ENCODE assay signal across 8 cellular contexts in the genomic region with DNA sequence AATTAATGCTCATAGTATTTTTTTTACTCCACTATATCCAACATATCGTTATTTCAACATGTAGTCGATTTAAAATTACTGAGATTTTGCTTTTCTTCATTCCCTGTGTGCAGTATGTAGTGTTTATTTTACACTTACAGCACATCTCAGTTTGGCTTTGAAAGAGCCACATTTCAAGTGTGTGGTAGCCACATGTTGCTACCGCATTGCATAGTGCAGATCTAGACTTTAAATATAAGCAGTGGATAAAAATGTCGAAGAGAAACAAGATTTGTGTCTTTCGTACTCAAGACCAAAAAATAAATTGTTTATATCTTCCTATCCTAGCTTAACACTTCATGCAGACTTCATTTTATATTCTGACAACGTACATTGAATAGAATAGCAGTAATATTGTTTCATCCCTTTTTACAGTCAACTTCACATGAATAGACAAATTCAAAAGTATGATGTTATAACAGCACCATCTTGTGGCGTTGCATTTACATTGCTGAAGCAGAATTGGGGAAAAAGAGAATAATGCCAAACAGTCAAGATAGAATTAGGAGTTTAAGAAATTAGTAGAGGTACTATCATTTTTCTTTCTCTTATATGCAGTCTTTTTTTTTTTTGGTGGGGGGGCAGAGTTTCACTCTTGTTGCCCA. TPM values are rescaled to one million over a fixed set of nuclear protein-coding genes. Genes with fewer than 3 reads are reported as not detected.
DNase-seq lines count a peak whose midpoint lies in the region; ATAC-seq, FAIRE-seq and TF ChIP-seq lines count a peak whose summit lies in the region.

No MANE protein-coding gene starts in this region.

- no peak overlapping the region for H3K27ac ChIP-seq in smooth muscle cell (ENCODE audit: low read depth)

- H3K9me3 ChIP-seq in smooth muscle cell (replicated peaks; ENCODE audit: low read depth): no peaks in the 10 kb centered on the region

- H4K20me1 ChIP-seq in smooth muscle cell (ENCODE audit: low read depth): no peaks in the 10 kb centered on the region

- TF ChIP-seq CTCF in GM10248 (IDR thresholded peaks at IDR 0.05; ENCODE audit: control extremely low read depth, extremely low read depth, low read depth, missing control alignments) (peak; percentile 49), epithelial cell of esophagus (IDR thresholded peaks at IDR 0.05; ENCODE audit: insufficient read depth, low read depth, low read length, missing control alignments) (peak; percentile 61), smooth muscle cell (IDR thresholded peaks at IDR 0.05; ENCODE audit: borderline replicate concordance, insufficient read depth, poor library complexity, severe bottlenecking) (peak; percentile 64)

- no peak overlapping the region for H2AFZ ChIP-seq in smooth muscle cell (ENCODE audit: low read depth)

- H3K4me2 ChIP-seq in smooth muscle cell: no peak overlapping the region

- no peaks in the 10 kb centered on the region for H3K27me3 ChIP-seq in smooth muscle cell (ENCODE audit: low read depth)

- DNase-seq in GM10248 (ENCODE audit: extremely low spot score): peak; percentile 34
- peak; percentile 10 to 61 for DNase-seq in NCI-H524 (lab: John Stamatoyannopoulos, UW)
- DNase-seq in epithelial cell of esophagus (ENCODE audit: low read depth): peak; percentile 54
- no peak for DNase-seq in smooth muscle cell (lab: John Stamatoyannopoulos, UW; ENCODE audit: unreplicated experiment)
- DNase-seq in activated T-cell treated with anti-CD3 and anti-CD28 coated beads, Interleukin-2, amount 50 U/mL, for 1 hour: no peak

- H3K4me1 ChIP-seq in smooth muscle cell (ENCODE audit: low read depth): no peaks in the 10 kb centered on the region

- POLR2A ChIA-PET in GM10248 (lab: Yijun Ruan, JAX): no interaction called here

- ATAC-seq in GM21529 (IDR thresholded peaks at IDR 0.05; ENCODE audit: unreplicated experiment) (no peak), GM18520 (IDR thresholded peaks at IDR 0.05; ENCODE audit: unreplicated experiment) (no peak)

- CTCF ChIA-PET in GM10248 (lab: Yijun Ruan, JAX): interaction anchor here (1.2 to 2.2 kb wide), 2 partner anchors 63 to 89 kb away, joined by 3 to 12 read pairs; no protein-coding TSS in a partner anchor

- no peaks in the 10 kb centered on the region for H3K79me2 ChIP-seq in smooth muscle cell (ENCODE audit: low read depth)

- H3K36me3 ChIP-seq in smooth muscle cell (ENCODE audit: low read depth): no peaks in the 10 kb centered on the region

- FAIRE-seq in A204.1 (lab: Jason Lieb, UNC): peak; percentile 97

- no peak overlapping the region for H3K9ac ChIP-seq in smooth muscle cell (ENCODE audit: low read depth)

- WGBS in smooth muscle cell (ENCODE audit: low lambda C conversion rate): 72% methylated on average over 7 of the region's 7 CpGs

- no peaks in the 10 kb centered on the region for H3F3A ChIP-seq in smooth muscle cell (ENCODE audit: low read depth)

- no peak overlapping the region for H3K4me3 ChIP-seq in epithelial cell of esophagus (ENCODE audit: low read length)
- no peak overlapping the region for H3K4me3 ChIP-seq in smooth muscle cell

RNA-seq across cellular contexts. Expression of gene FBXO5, which starts 29.9 kb away (rescaled TPM):
- 10.7 and 11.4 TPM in 2 replicates for total RNA-seq in smooth muscle cell
- 8.0 and 9.2 TPM in 2 replicates for polyA plus RNA-seq in smooth muscle cell

RNA-seq across cellular contexts. Expression of gene MTRF1L, which starts 49.5 kb away (rescaled TPM):
- 19.2 and 21.1 TPM in 2 replicates for total RNA-seq in smooth muscle cell
- polyA plus RNA-seq in smooth muscle cell: 14.1 and 14.8 TPM in 2 replicates

Comparison
In these comparisons a context has a peak if more than half of its experiments do, and no peak if none do; other contexts are left out.
1. DNase-seq: peak in GM10248 (single experiment), NCI-H524 (2 of 2) and epithelial cell of esophagus (single experiment); none in smooth muscle cell (single experiment) and activated T-cell treated with anti-CD3 and anti-CD28 coated beads, Interleukin-2, amount 50 U/mL, for 1 hour (single experiment).
2. Peak in every context shown above with its lines, with median percentiles within 50 percentile points of each other: CTCF ChIP-seq.